8 cellular contexts compared by ENCODE assay signal in genomic region chr11:65540290-65541092, GRCh38. TPM values are rescaled to one million over a fixed set of nuclear protein-coding genes. Genes with fewer than 3 reads are reported as not detected.
A peak's percentile ranks its signal among the peaks of the same experiment; 100 is the strongest.
DNase-seq lines count a peak whose midpoint lies in the region; ATAC-seq and TF ChIP-seq lines count a peak whose summit lies in the region.

No MANE protein-coding gene starts in this region.

- no peaks in the 10 kb centered on the region for H3K9me3 Mint-ChIP-seq in activated CD8-positive, alpha-beta T cell treated with anti-CD3 and anti-CD28 coated beads for 36 hours

- ATAC-seq in GM18873 (IDR thresholded peaks at IDR 0.05; ENCODE audit: low FRiP score, unreplicated experiment): peak; percentile 37
- ATAC-seq in HG03103 (IDR thresholded peaks at IDR 0.05; ENCODE audit: low read depth, unreplicated experiment): peak; percentile 52
- peak; percentile 93 for ATAC-seq in activated CD8-positive, alpha-beta T cell treated with anti-CD3 and anti-CD28 coated beads for 36 hours

- intact Hi-C loops in activated CD8-positive, alpha-beta T cell treated with anti-CD3 and anti-CD28 coated beads for 36 hours (cut with micrococcal nuclease): loop anchor here (5.0 kb wide), 1 partner anchor 37 kb away; the partner anchor contains the start of gene EHBP1L1

- peak; percentile 85 for DNase-seq in AG10803 (ENCODE audit: low read depth)
- peak; percentile 85 for DNase-seq in NCI-H748 treated with DMSO at 0.1 percent for 48 hours (lab: John Stamatoyannopoulos, UW)
- peak; percentile 92 for DNase-seq in activated CD8-positive, alpha-beta T cell treated with anti-CD3 and anti-CD28 coated beads for 36 hours
- DNase-seq in ecto neural progenitor cell (ENCODE audit: low spot score): peak; percentile 96
- peak; percentile 90 for DNase-seq in medulla oblongata (ENCODE audit: extremely low spot score)
- peak; percentile 75 for DNase-seq in stimulated activated CD8-positive, alpha-beta memory T cell treated with anti-CD3 and anti-CD28 coated beads, Interleukin-12 subunit alpha, Interleukin-12 subunit beta, amount 100 ng/mL, for 1 hour (ENCODE audit: low read depth)

- H3K36me3 Mint-ChIP-seq in activated CD8-positive, alpha-beta T cell treated with anti-CD3 and anti-CD28 coated beads for 36 hours (ENCODE audit: low read depth): peaks cover 4% of the 10 kb centered on the region

- peak overlapping the region; percentile 60 for H3K4me3 ChIP-seq in AG10803 (ENCODE audit: low read length)

- peaks cover 22% of the 10 kb centered on the region for H3K4me1 Mint-ChIP-seq in activated CD8-positive, alpha-beta T cell treated with anti-CD3 and anti-CD28 coated beads for 36 hours (ENCODE audit: low read depth)

- peak overlapping the region; percentile 86 for H3K27ac Mint-ChIP-seq in activated CD8-positive, alpha-beta T cell treated with anti-CD3 and anti-CD28 coated beads for 36 hours

- peak; percentile 73 for TF ChIP-seq CTCF in AG10803 (conservative IDR thresholded peaks at IDR 0.05; ENCODE audit: low read length)
- TF ChIP-seq CTCF in activated CD8-positive, alpha-beta T cell treated with anti-CD3 and anti-CD28 coated beads for 36 hours (IDR thresholded peaks at IDR 0.05): peak; percentile 75

- peak overlapping the region; percentile 76 for H3K4me3 Mint-ChIP-seq in activated CD8-positive, alpha-beta T cell treated with anti-CD3 and anti-CD28 coated beads for 36 hours

- H3K27me3 Mint-ChIP-seq in activated CD8-positive, alpha-beta T cell treated with anti-CD3 and anti-CD28 coated beads for 36 hours: no peaks in the 10 kb centered on the region

- POLR2A ChIA-PET in activated CD8-positive, alpha-beta T cell treated with anti-CD3 and anti-CD28 coated beads for 36 hours (lab: Charles Lee): interaction anchor here (0.6 to 4.4 kb wide), 23 partner anchors 10 to 155 kb away, joined by 3 to 26 read pairs (median 4); partner anchors contain the start of genes EHBP1L1, FAM89B, MALAT1 and NEAT1

- CTCF ChIA-PET in activated CD8-positive, alpha-beta T cell treated with anti-CD3 and anti-CD28 coated beads for 36 hours (lab: Charles Lee): interaction anchor here (0.6 to 3.4 kb wide), 35 partner anchors 9 to 207 kb away, joined by 3 to 59 read pairs (median 4); partner anchors contain the start of genes DPF2, EHBP1L1, FAM89B and KAT5

RNA-seq across cellular contexts. Expression of gene SCYL1, which starts 15.6 kb away (rescaled TPM):
- total RNA-seq in activated CD8-positive, alpha-beta T cell treated with anti-CD3 and anti-CD28 coated beads for 36 hours: 10 to 100 TPM; 71.5 to 76.8 TPM

RNA-seq across cellular contexts. Expression of gene LTBP3, which starts 17.7 kb away (rescaled TPM):
- 10 to 100 TPM; 55.4 to 56.0 TPM for total RNA-seq in activated CD8-positive, alpha-beta T cell treated with anti-CD3 and anti-CD28 coated beads for 36 hours

RNA-seq across cellular contexts. Expression of gene ZNRD2, which starts 29.8 kb away (rescaled TPM):
- total RNA-seq in activated CD8-positive, alpha-beta T cell treated with anti-CD3 and anti-CD28 coated beads for 36 hours: 10 to 100 TPM; 54.3 to 54.7 TPM

RNA-seq across cellular contexts. Expression of gene FAM89B, which starts 31.8 kb away (rescaled TPM):
- 10 to 100 TPM; 12.7 to 16.0 TPM for total RNA-seq in activated CD8-positive, alpha-beta T cell treated with anti-CD3 and anti-CD28 coated beads for 36 hours

RNA-seq across cellular contexts. Expression of gene EHBP1L1, which starts 35.4 kb away (rescaled TPM):
- total RNA-seq in activated CD8-positive, alpha-beta T cell treated with anti-CD3 and anti-CD28 coated beads for 36 hours: 10 to 100 TPM; 94.0 to 99.4 TPM

Comparison
In these comparisons a context has a peak if more than half of its experiments do, and no peak if none do; other contexts are left out.
1. Peak in every context shown above with its lines: DNase-seq, ATAC-seq and H3K4me3 ChIP-seq.
2. ATAC-seq: peak in every context shown above with its lines; median percentile 93 in activated CD8-positive, alpha-beta T cell treated with anti-CD3 and anti-CD28 coated beads for 36 hours; 52 in HG03103; 37 in GM18873.